11 cellular contexts compared by ENCODE assay signal in genomic region chr4:47213971-47214370, GRCh38.
DNase-seq lines count a peak whose midpoint lies in the region; ATAC-seq and TF ChIP-seq lines count a peak whose summit lies in the region.
"Had no signal": no experiment of that assay in that cellular context is flagged by ENCODE, and none has a peak within 500 bp of the region (broad histone marks: within the 10 kb centered on the region; RNA-seq: fewer than 3 reads in every experiment).

No MANE protein-coding gene starts in this region.

- no peaks in the 10 kb centered on the region for H3K36me3 ChIP-seq in OCI-LY3 (replicated peaks; ENCODE audit: low read depth, low read length)
- H3K36me3 ChIP-seq in GM23338 (ENCODE audit: insufficient read depth) = no peaks in the 10 kb centered on the region

- no peak overlapping the region for H3K27ac Mint-ChIP-seq in GM23338

- H3K4me2 ChIP-seq in OCI-LY3 (ENCODE audit: low read length) (peak overlapping the region; percentile 48), GM23338 (no peak overlapping the region)

- no peaks in the 10 kb centered on the region for H3K9me3 Mint-ChIP-seq in GM23338

- TF ChIP-seq CTCF in OCI-LY3 (IDR thresholded peaks at IDR 0.05; ENCODE audit: low read depth, low read length) (no peak), GM23338 (conservative IDR thresholded peaks at IDR 0.05; ENCODE audit: low read depth in 2 of 2) (no peak)

- H3K27ac ChIP-seq in OCI-LY3 (ENCODE audit: low read length) = no peak overlapping the region
- H3K27ac ChIP-seq in cingulate gyrus (ENCODE audit: low read depth, low read length) = peak overlapping the region; percentile 31
- no peak overlapping the region for H3K27ac ChIP-seq in GM23338 (ENCODE audit: low read depth)

- H3K4me3 ChIP-seq in OCI-LY3 (ENCODE audit: low read length) (no peak overlapping the region), GM23338 (no peak overlapping the region)

- H3K9ac ChIP-seq in OCI-LY3 (ENCODE audit: low read length) = no peak overlapping the region

- H3K27me3 ChIP-seq in OCI-LY3 (ENCODE audit: low read depth, low read length) (no peaks in the 10 kb centered on the region), GM23338 (ENCODE audit: insufficient read depth) (no peaks in the 10 kb centered on the region)

- H2AFZ ChIP-seq in OCI-LY3 (ENCODE audit: low read depth, low read length) (peak overlapping the region; percentile 39), GM23338 (no peak overlapping the region)

- H3K36me3 Mint-ChIP-seq in GM23338 (ENCODE audit: low read depth) = no peaks in the 10 kb centered on the region

- DNase-seq in Ammon's horn (ENCODE audit: low spot score) (peak; percentile 37), myocyte (ENCODE audit: low read depth) (peak; percentile 54), NCI-H1436 treated with DMSO at 0.1 percent for 48 hours (lab: John Stamatoyannopoulos, UW) (no peak), SHP77 treated with DMSO at 0.1 percent for 48 hours (lab: John Stamatoyannopoulos, UW) (no peak), GM23338 (ENCODE audit: low spot score) (no peak)
- DNase-seq: activated effector memory CD4-positive, alpha-beta T cell treated with Interleukin-2 at 50 U/mL for 16 hours; stimulated activated CD8-positive, alpha-beta memory T cell treated with anti-CD3 and anti-CD28 coated beads, Interleukin-4, amount 100 ng/mL, for 48 hours had no signal

- no peaks in the 10 kb centered on the region for H3F3A ChIP-seq in GM23338 (replicated peaks; ENCODE audit: low read depth)

- H3K4me1 ChIP-seq in OCI-LY3 (ENCODE audit: low read length) (peaks cover 8% of the 10 kb centered on the region), GM23338 (ENCODE audit: insufficient read depth) (no peaks in the 10 kb centered on the region)

- peaks cover 4% of the 10 kb centered on the region for H3K27me3 Mint-ChIP-seq in GM23338 (ENCODE audit: insufficient read depth, low read depth, poor library complexity)

- no peaks in the 10 kb centered on the region for H3K4me1 Mint-ChIP-seq in GM23338

- no peak for ATAC-seq in HG03378 (IDR thresholded peaks at IDR 0.05; ENCODE audit: unreplicated experiment)
- ATAC-seq in GM23338 = no peak
- ATAC-seq: sciatic nerve had no signal

- H4K20me1 ChIP-seq in OCI-LY3 (ENCODE audit: insufficient read depth, low read length) = no peaks in the 10 kb centered on the region
- no peaks in the 10 kb centered on the region for H4K20me1 ChIP-seq in GM23338 (replicated peaks; ENCODE audit: insufficient read depth)

- no peaks in the 10 kb centered on the region for H3K79me2 ChIP-seq in OCI-LY3 (ENCODE audit: low read length)
- no peaks in the 10 kb centered on the region for H3K79me2 ChIP-seq in GM23338 (replicated peaks; ENCODE audit: insufficient read depth)

- H3K4me3 Mint-ChIP-seq in GM23338 = no peak overlapping the region

- H3K9me2 ChIP-seq in GM23338 (ENCODE audit: insufficient read depth) = 0 out of 2 replicates have a peak, but pooled peaks cover 6% of the 10 kb centered on the region

- H3K9me3 ChIP-seq in OCI-LY3 (ENCODE audit: insufficient read depth, low read length) = no peaks in the 10 kb centered on the region

TF ChIP-seq in GM23338, 12 proteins besides CTCF, POLR2A, EP300 and RAD21:
- TF ChIP-seq POLR2AphosphoS5 (IDR thresholded peaks at IDR 0.05; ENCODE audit: low read depth) (no peak), NANOG (IDR thresholded peaks at IDR 0.05; ENCODE audit: borderline replicate concordance) (no peak)

Comparison
In these comparisons a context has a peak if more than half of its experiments do, and no peak if none do; other contexts are left out.
1. DNase-seq: peak in Ammon's horn (single experiment) and myocyte (single experiment); none in NCI-H1436 treated with DMSO at 0.1 percent for 48 hours (single experiment), SHP77 treated with DMSO at 0.1 percent for 48 hours (single experiment) and GM23338 (single experiment).